In genomic region chr6:147226877-147227276, GRCh38 we compare ENCODE assay signal across 20 cellular contexts. TPM values are rescaled to one million over a fixed set of nuclear protein-coding genes. Genes with fewer than 3 reads are reported as not detected.
A peak's percentile ranks its signal among the peaks of the same experiment; 100 is the strongest.
DNase-seq lines count a peak whose midpoint lies in the region; ATAC-seq, FAIRE-seq and TF ChIP-seq lines count a peak whose summit lies in the region.
"Had no signal": no experiment of that assay in that cellular context is flagged by ENCODE, and none has a peak within 500 bp of the region (broad histone marks: within the 10 kb centered on the region; RNA-seq: fewer than 3 reads in every experiment).

No MANE protein-coding gene starts in this region.

- peaks cover 23% of the 10 kb centered on the region for H3K36me3 Mint-ChIP-seq in activated CD4-positive, alpha-beta T cell treated with anti-CD3 and anti-CD28 coated beads for 36 hours (ENCODE audit: low read depth)
- no peaks in the 10 kb centered on the region for H3K36me3 Mint-ChIP-seq in GM23338 (ENCODE audit: low read depth)

- H3F3A ChIP-seq in GM23338 (replicated peaks; ENCODE audit: low read depth) = no peaks in the 10 kb centered on the region

- H3K9me3 ChIP-seq in K562 (replicated peaks; ENCODE audit: control insufficient read depth, insufficient read depth, low read depth, low read length) (no peaks in the 10 kb centered on the region), neutrophil (no peaks in the 10 kb centered on the region)
- H3K9me3 ChIP-seq: A549, BLaER1, Caco-2, HAP-1 had no signal

- H4K20me1 ChIP-seq in GM23338 (replicated peaks; ENCODE audit: insufficient read depth) = no peaks in the 10 kb centered on the region
- H4K20me1 ChIP-seq in K562 (replicated peaks; ENCODE audit: control insufficient read depth, insufficient read depth, low read length) = no peaks in the 10 kb centered on the region
- H4K20me1 ChIP-seq: BLaER1 had no signal

- CTCF ChIA-PET in activated CD4-positive, alpha-beta T cell treated with anti-CD3 and anti-CD28 coated beads for 36 hours (lab: Charles Lee) = interaction anchor here (1.2 kb wide), 1 partner anchor 10 kb away, joined by 3 read pairs; no protein-coding TSS in a partner anchor
- CTCF ChIA-PET in K562 (lab: Yijun Ruan, JAX; ENCODE audit: low intra/inter-chr PET ratio) = no interaction called here

- no peak overlapping the region for H2AFZ ChIP-seq in GM23338
- no peak overlapping the region for H2AFZ ChIP-seq in K562 (ENCODE audit: low read depth, low read length)

- H3K9me1 ChIP-seq in K562 (ENCODE audit: control insufficient read depth, insufficient read depth, low read length) = no peaks in the 10 kb centered on the region

- in situ Hi-C loops in K562 (cut with MboI) = no loop called here

- no peak for DNase-seq in activated CD4-positive, alpha-beta T cell treated with anti-CD3 and anti-CD28 coated beads for 36 hours
- DNase-seq in activated CD4-positive, alpha-beta T cell treated with anti-CD3 and anti-CD28 coated beads, Interleukin-2, amount 50 U/mL, for 1 hour = no peak
- DNase-seq in GM23338 (ENCODE audit: low spot score) (no peak), K562 (ENCODE audit: extremely low read depth in 1 of 4, low spot score in 3 of 4) (no peak), dorsolateral prefrontal cortex (no peak), cerebellar nuclear complex (lab: John Stamatoyannopoulos, UW) (no peak), DMS114 treated with DMSO at 0.1 percent for 48 hours (lab: John Stamatoyannopoulos, UW; ENCODE audit: unreplicated experiment) (no peak)
- DNase-seq: Caco-2, DMS79 treated with DMSO at 0.1 percent for 48 hours, GF-D8, IMR-90, KBM-7 had no signal

- POLR2A ChIA-PET in activated CD4-positive, alpha-beta T cell treated with anti-CD3 and anti-CD28 coated beads for 36 hours (lab: Charles Lee) = no interaction called here
- POLR2A ChIA-PET in K562 (lab: Yijun Ruan, JAX) = interaction anchor here (1.0 to 2.2 kb wide), 3 partner anchors 10 to 336 kb away, joined by 3 to 13 read pairs (median 4); no protein-coding TSS in a partner anchor

- no peaks in the 10 kb centered on the region for H3K9me3 Mint-ChIP-seq in activated CD4-positive, alpha-beta T cell treated with anti-CD3 and anti-CD28 coated beads for 36 hours (ENCODE audit: low read depth)
- no peaks in the 10 kb centered on the region for H3K9me3 Mint-ChIP-seq in GM23338
- H3K9me3 Mint-ChIP-seq: CD14-positive monocyte had no signal

- no peak for TF ChIP-seq RAD21 in K562 (CRISPR knock-in tag; conservative IDR thresholded peaks at IDR 0.05 in 1 of 2, IDR thresholded peaks at IDR 0.05 in 1 of 2)

- no TSS peak for BruUV-seq in K562 (replicated peaks; lab: Mats Ljungman, UMichigan)

- TF ChIP-seq EP300 in K562 (IDR thresholded peaks at IDR 0.05; ENCODE audit: low read length) = no peak

- peaks cover 33% of the 10 kb centered on the region for H3K4me1 Mint-ChIP-seq in activated CD4-positive, alpha-beta T cell treated with anti-CD3 and anti-CD28 coated beads for 36 hours
- H3K4me1 Mint-ChIP-seq in GM23338 = peaks cover 30% of the 10 kb centered on the region

- H3K4me2 ChIP-seq in GM23338 (no peak overlapping the region), K562 (ENCODE audit: insufficient read depth, low read length) (no peak overlapping the region)
- H3K4me2 ChIP-seq: A549, BLaER1 had no signal

- no peaks in the 10 kb centered on the region for H3K27me3 Mint-ChIP-seq in activated CD4-positive, alpha-beta T cell treated with anti-CD3 and anti-CD28 coated beads for 36 hours
- no peaks in the 10 kb centered on the region for H3K27me3 Mint-ChIP-seq in GM23338 (ENCODE audit: insufficient read depth, low read depth, poor library complexity)

- peaks cover 17% of the 10 kb centered on the region for H3K4me1 ChIP-seq in GM23338 (ENCODE audit: insufficient read depth)
- H3K4me1 ChIP-seq in K562 (replicated peaks in 1 of 2; ENCODE audit: control insufficient read depth in 2 of 2, insufficient read depth in 2 of 2, low read length in 2 of 2) = peaks cover 0 to 26% of the 10 kb centered on the region in 2 experiments; a peak in 3 of 5 replicates
- peaks cover 27 to 31% of the 10 kb centered on the region in 2 experiments for H3K4me1 ChIP-seq in neutrophil (ENCODE audit: control insufficient read depth in 1 of 2, insufficient read depth in 1 of 2, low read depth in 1 of 2, low read length in 1 of 2)

- intact Hi-C loops in activated CD4-positive, alpha-beta T cell treated with anti-CD3 and anti-CD28 coated beads for 36 hours (cut with DNase I, micrococcal nuclease) = no loop called here
- intact Hi-C loops in K562 (cut with micrococcal nuclease) (no loop called here), dorsolateral prefrontal cortex (cut with DNase I) (no loop called here)

- no peaks in the 10 kb centered on the region for H3K27me3 ChIP-seq in GM23338 (ENCODE audit: insufficient read depth)
- H3K27me3 ChIP-seq in K562 (ENCODE audit: control insufficient read depth in 2 of 2, insufficient read depth in 2 of 2, low read length in 2 of 2) = no peaks in the 10 kb centered on the region
- no peaks in the 10 kb centered on the region for H3K27me3 ChIP-seq in neutrophil
- H3K27me3 ChIP-seq in dorsolateral prefrontal cortex = no peaks in the 10 kb centered on the region
- H3K27me3 ChIP-seq: BLaER1 had no signal

- H3K79me2 ChIP-seq in GM23338 (replicated peaks; ENCODE audit: insufficient read depth) (peaks cover 26% of the 10 kb centered on the region), K562 (ENCODE audit: control insufficient read depth, insufficient read depth, low read length) (peaks cover 100% of the 10 kb centered on the region)

- no peak for FAIRE-seq in K562 (lab: Jason Lieb, UNC)
- FAIRE-seq: A549, D721Med, HTR-8/SVneo had no signal

- TF ChIP-seq POLR2A in K562 (conservative IDR thresholded peaks at IDR 0.05) = peak; percentile 36

- H3K4me3 ChIP-seq in GM23338 (no peak overlapping the region), K562 (no peak overlapping the region), neutrophil (ENCODE audit: low read depth in 1 of 2, low read length in 1 of 2) (no peak overlapping the region), dorsolateral prefrontal cortex (no peak overlapping the region)
- H3K4me3 ChIP-seq: A549, BLaER1, HAP-1 had no signal

- H3K36me3 ChIP-seq in GM23338 (ENCODE audit: insufficient read depth) (no peaks in the 10 kb centered on the region), K562 (ENCODE audit: control insufficient read depth, insufficient read depth, low read length) (peaks cover 97% of the 10 kb centered on the region), neutrophil (peaks cover under 1% of the 10 kb centered on the region)
- H3K36me3 ChIP-seq: HAP-1 had no signal

- no peaks in the 10 kb centered on the region for H3K9me2 ChIP-seq in GM23338 (ENCODE audit: insufficient read depth)

- H3K9ac ChIP-seq in K562 (ENCODE audit: insufficient read depth in 1 of 2, low read depth in 2 of 2, low read length in 2 of 2) = no peak overlapping the region
- H3K9ac ChIP-seq: BLaER1 had no signal

- no peak overlapping the region for H3K27ac ChIP-seq in GM23338 (ENCODE audit: low read depth)
- H3K27ac ChIP-seq in K562 (ENCODE audit: extremely low read depth, low read depth, low read length) = no peak overlapping the region; the same call in 2 of the 3 replicates
- H3K27ac ChIP-seq in neutrophil = peak overlapping the region; percentile 59
- H3K27ac ChIP-seq in dorsolateral prefrontal cortex = no peak overlapping the region
- H3K27ac ChIP-seq: 22Rv1, A549, BLaER1 had no signal

- TF ChIP-seq CTCF in GM23338 (conservative IDR thresholded peaks at IDR 0.05; ENCODE audit: low read depth in 2 of 2) = no peak
- TF ChIP-seq CTCF in K562 (IDR thresholded peaks at IDR 0.05 in 2 of 3, conservative IDR thresholded peaks at IDR 0.05 in 1 of 3; ENCODE audit: insufficient read depth in 2 of 3, low read depth in 1 of 3, low read length in 3 of 3) = no peak
- TF ChIP-seq CTCF in neutrophil (IDR thresholded peaks at IDR 0.05) = no peak
- TF ChIP-seq CTCF in dorsolateral prefrontal cortex (IDR thresholded peaks at IDR 0.05 in 54 of 56, conservative IDR thresholded peaks at IDR 0.05 in 2 of 56; ENCODE audit: low read depth in 1 of 56, partially characterized antibody in 56 of 56) = no peak

- peak overlapping the region; percentile 30 for H3K27ac Mint-ChIP-seq in activated CD4-positive, alpha-beta T cell treated with anti-CD3 and anti-CD28 coated beads for 36 hours
- 0 out of 2 replicates have a peak overlapping the region, but pooled peaks have one; percentile 65 for H3K27ac Mint-ChIP-seq in GM23338

- ATAC-seq in activated CD4-positive, alpha-beta T cell treated with anti-CD3 and anti-CD28 coated beads for 36 hours = no peak
- no peak for ATAC-seq in GM23338
- ATAC-seq in K562 = peak; percentile 1; the same call in 2 of the 3 replicates
- ATAC-seq: A549 had no signal

- WGBS in K562 (ENCODE audit: insufficient coverage, low coverage, missing lambda C conversion rate) = 96% methylated on average over 1 of the region's 1 CpG

- H3K4me3 Mint-ChIP-seq in activated CD4-positive, alpha-beta T cell treated with anti-CD3 and anti-CD28 coated beads for 36 hours = no peak overlapping the region
- H3K4me3 Mint-ChIP-seq in GM23338 = no peak overlapping the region
- H3K4me3 Mint-ChIP-seq: CD14-positive monocyte had no signal

TF ChIP-seq in GM23338, 12 proteins besides CTCF, POLR2A, EP300 and RAD21 (continues in another document):
- TF ChIP-seq EZH2 (IDR thresholded peaks at IDR 0.05; ENCODE audit: low read depth, unreplicated experiment) = no peak

RNA-seq across cellular contexts. Expression of gene STXBP5, which starts 22.7 kb away (rescaled TPM):
- total RNA-seq in activated CD4-positive, alpha-beta T cell treated with anti-CD3 and anti-CD28 coated beads for 36 hours = 10 to 100 TPM; 14.4 to 15.0 TPM
- 12.9 and 17.8 TPM in 2 replicates for total RNA-seq in GM23338 (2014; rRNA removed; shearing (Covaris generic))
- polyA plus RNA-seq in GM23338 (2016; fragmentation: Nextera tagmentation; extraction: Ambion mirVana) (3.0 and 3.9 TPM in 2 replicates), K562 (2011; rRNA removed) (128 and 172 TPM in 2 replicates), K562 (2014; fragmentation: Illumina TruSeq; extraction: Trizol) (71.5 and 82.1 TPM in 2 replicates), K562 (2014; fragmentation: Nextera tagmentation; extraction: Ambion mirVana) (10 to 100 TPM; 23.3 to 23.9 TPM), K562 (2014; rRNA removed) (49.6 and 60.5 TPM in 2 replicates)
- total RNA-seq in K562 (2011; cell fraction: chromatin; rRNA removed; ENCODE audit: low replicate concordance) = 282 and 467 TPM in 2 replicates
- total RNA-seq in K562 (2011; cell fraction: nucleolus; rRNA removed) = 111 and 113 TPM in 2 replicates
- 160 and 217 TPM in 2 replicates for total RNA-seq in K562 (2011; cell fraction: nucleoplasm; rRNA removed)
- total RNA-seq in K562 (2014; rRNA removed) (50.1 and 60.1 TPM in 2 replicates), K562 (2014; rRNA removed; fragmentation: Illumina TruSeq; extraction: Trizol) (114 and 158 TPM in 2 replicates), K562 (2015; rRNA removed; fragmentation: Illumina TruSeq; extraction: Trizol) (144 and 155 TPM in 2 replicates), K562 (2021) (98.8 and 115 TPM in 2 replicates), dorsolateral prefrontal cortex (100 to 1,000 TPM in 61 of 120 experiments, 10 to 100 TPM in 59; 45.2 to 134 (median 101) TPM)
- 42.0 and 63.5 TPM in 2 replicates for polyA plus RNA-seq in K562 (2011; cell fraction: cytosol; rRNA removed)
- 254 and 270 TPM in 2 replicates for polyA plus RNA-seq in K562 (2011; cell fraction: nucleus; rRNA removed)
- polyA plus RNA-seq in K562 (2012) = 56.3 and 84.9 TPM in 2 replicates
- polyA minus RNA-seq in K562 (2011; rRNA and poly(A)+ RNA removed) = 447 and 452 TPM in 2 replicates
- 96.1 and 167 TPM in 2 replicates for polyA minus RNA-seq in K562 (2011; cell fraction: cytosol; rRNA and poly(A)+ RNA removed)
- 374 and 571 TPM in 2 replicates for polyA minus RNA-seq in K562 (2011; cell fraction: nucleus; rRNA and poly(A)+ RNA removed)
